Comparison of ENCODE assay signal across 8 cellular contexts in the genomic region with DNA sequence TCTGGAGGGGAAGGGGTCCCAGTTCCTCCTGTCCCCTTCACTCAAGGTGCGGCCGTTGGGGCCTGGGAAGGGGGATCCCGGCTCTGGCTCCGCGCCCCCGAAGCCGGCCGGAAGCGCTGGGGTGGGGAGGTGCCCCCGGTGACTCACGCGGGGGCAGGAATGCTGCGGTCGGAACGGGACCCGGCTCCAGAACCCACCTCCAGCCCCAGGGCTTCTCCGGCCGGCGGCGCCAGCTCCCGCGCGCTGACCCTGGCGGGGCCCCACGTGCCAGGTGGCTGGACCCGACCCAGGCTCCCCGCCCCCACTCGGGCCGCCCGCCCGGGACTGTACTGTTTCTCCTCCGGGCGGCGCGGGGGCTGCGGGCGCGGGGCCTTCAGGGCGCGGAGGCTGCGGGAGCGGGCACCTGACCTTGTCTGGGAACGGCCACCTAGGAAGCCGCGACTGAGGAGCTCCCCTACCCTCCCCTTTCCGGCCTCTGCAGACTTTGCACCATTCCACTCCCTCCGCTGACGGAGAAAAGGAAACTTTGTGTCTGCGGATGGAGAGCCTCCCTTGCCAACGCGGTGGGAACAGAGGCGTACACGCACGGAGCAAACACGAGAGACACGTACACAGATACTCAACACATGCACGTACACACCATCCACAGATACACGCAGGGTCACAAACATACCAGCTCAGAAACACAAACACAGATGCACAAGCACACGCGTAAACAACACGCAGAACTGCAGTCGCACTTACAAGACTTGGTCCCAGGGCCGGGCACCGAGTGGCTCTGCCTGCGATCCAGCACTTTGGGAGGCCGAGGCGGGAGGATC. TPM values are rescaled to one million over a fixed set of nuclear protein-coding genes. Genes with fewer than 3 reads are reported as not detected.
A peak's percentile ranks its signal among the peaks of the same experiment; 100 is the strongest.
DNase-seq lines count a peak whose midpoint lies in the region; TF ChIP-seq lines count a peak whose summit lies in the region.

No MANE protein-coding gene starts in this region.

- no peaks in the 10 kb centered on the region for H3K36me3 Mint-ChIP-seq in activated T-cell treated with anti-CD3 and anti-CD28 coated beads, Interleukin-2, amount 50 U/mL, for 24 hours (ENCODE audit: low read depth)

- H3K27me3 ChIP-seq in A673 (replicated peaks; ENCODE audit: insufficient read depth, low read depth, low read length, poor library complexity) (no peaks in the 10 kb centered on the region), esophagus muscularis mucosa (no peaks in the 10 kb centered on the region), mucosa of stomach (ENCODE audit: control insufficient read depth, insufficient read depth, low read length) (no peaks in the 10 kb centered on the region)

- TF ChIP-seq CTCF in A673 (conservative IDR thresholded peaks at IDR 0.05; ENCODE audit: low read depth, low read length) (no peak), esophagus muscularis mucosa (IDR thresholded peaks at IDR 0.05) (peak in 2 of 3 experiments; percentile 12 to 28)

- peak overlapping the region; percentile 48 for H3K4me3 ChIP-seq in A673 (ENCODE audit: low read depth, low read length, poor library complexity, severe bottlenecking)
- H3K4me3 ChIP-seq in esophagus muscularis mucosa: peak overlapping the region; percentile 57 to 67 (median 62)
- H3K4me3 ChIP-seq in mucosa of stomach (ENCODE audit: low read length): peak overlapping the region; percentile 17

- peak overlapping the region; percentile 46 for H3K27ac ChIP-seq in A673 (ENCODE audit: low read depth, low read length, poor library complexity, severe bottlenecking)
- H3K27ac ChIP-seq in esophagus muscularis mucosa (replicated peaks in 1 of 4): peak overlapping the region; percentile 84 to 95 (median 89)

- 2% methylated on average over 23 of the region's 67 CpGs for WGBS in esophagus muscularis mucosa

- peaks cover 27% of the 10 kb centered on the region for H3K27me3 Mint-ChIP-seq in activated T-cell treated with anti-CD3 and anti-CD28 coated beads, Interleukin-2, amount 50 U/mL, for 24 hours

- in situ Hi-C loops in KBM-7 (cut with MboI; ENCODE audit: low pct_unique_long_range_greater_than_20kb, low sequenced_read_pairs): no loop called here

- BruUV-seq in A673 (replicated peaks; lab: Mats Ljungman, UMichigan): no TSS peak

- POLR2A ChIA-PET in A673 (lab: Charles Lee; ENCODE audit: low non-redundant PET): no interaction called here

- H3K4me1 Mint-ChIP-seq in activated T-cell treated with anti-CD3 and anti-CD28 coated beads, Interleukin-2, amount 50 U/mL, for 24 hours (ENCODE audit: low read depth): peaks cover 28% of the 10 kb centered on the region

- peak overlapping the region; percentile 52 for H3K9ac ChIP-seq in mucosa of stomach (ENCODE audit: low read length)

- peak overlapping the region; percentile 75 for H3K4me3 Mint-ChIP-seq in activated T-cell treated with anti-CD3 and anti-CD28 coated beads, Interleukin-2, amount 50 U/mL, for 24 hours

- no peak for TF ChIP-seq EP300 in esophagus muscularis mucosa (IDR thresholded peaks at IDR 0.05)

- no peaks in the 10 kb centered on the region for H3K36me3 ChIP-seq in A673 (ENCODE audit: insufficient read depth, low read length, poor library complexity, severe bottlenecking)
- peaks cover 3 to 32% (median 9%) of the 10 kb centered on the region in 4 donors for H3K36me3 ChIP-seq in esophagus muscularis mucosa
- H3K36me3 ChIP-seq in mucosa of stomach (ENCODE audit: control insufficient read depth, insufficient read depth, low read length): no peaks in the 10 kb centered on the region

- DNase-seq in A673 (ENCODE audit: low spot score): peak; percentile 52
- peak; percentile 41 for DNase-seq in KBM-7
- DNase-seq in activated T-cell treated with anti-CD3 and anti-CD28 coated beads, Interleukin-2, amount 50 U/mL, for 24 hours: peak; percentile 62
- no peak for DNase-seq in esophagus muscularis mucosa (ENCODE audit: extremely low spot score)
- peak in 5 of 6 experiments; percentile 10 to 60 (median 39) for DNase-seq in stimulated activated naive CD4-positive, alpha-beta T cell (lab: John Stamatoyannopoulos, UW)
- DNase-seq in GM19240 (ENCODE audit: insufficient read length, low spot score): no peak
- DNase-seq in NCI-H146 treated with DMSO at 0.1 percent for 48 hours (lab: John Stamatoyannopoulos, UW; ENCODE audit: unreplicated experiment): no peak

- H3K27ac Mint-ChIP-seq in activated T-cell treated with anti-CD3 and anti-CD28 coated beads, Interleukin-2, amount 50 U/mL, for 24 hours: peak overlapping the region; percentile 92

- no peak for TF ChIP-seq POLR2A in esophagus muscularis mucosa (IDR thresholded peaks at IDR 0.05; ENCODE audit: low read depth)

- H3K9me3 ChIP-seq in A673 (ENCODE audit: low read depth, low read length, poor library complexity, severe bottlenecking) (no peaks in the 10 kb centered on the region), esophagus muscularis mucosa (no peaks in the 10 kb centered on the region), mucosa of stomach (ENCODE audit: control insufficient read depth, low read length) (no peaks in the 10 kb centered on the region)

- CTCF ChIA-PET in A673 (lab: Charles Lee): interaction anchor here (1.2 kb wide), 1 partner anchor 22 kb away, joined by 16 read pairs; no protein-coding TSS in a partner anchor

- H3K4me1 ChIP-seq in A673 (ENCODE audit: insufficient read depth, low read length, poor library complexity, severe bottlenecking) (peaks cover 6% of the 10 kb centered on the region), esophagus muscularis mucosa (peaks cover 9 to 74% (median 67%) of the 10 kb centered on the region in 4 donors), mucosa of stomach (ENCODE audit: control insufficient read depth, insufficient read depth, low read length) (peaks cover 12% of the 10 kb centered on the region)

- H3K9me3 Mint-ChIP-seq in activated T-cell treated with anti-CD3 and anti-CD28 coated beads, Interleukin-2, amount 50 U/mL, for 24 hours: no peaks in the 10 kb centered on the region

- intact Hi-C loops in A673 (cut with micrococcal nuclease; ENCODE audit: unreplicated experiment): no loop called here
- intact Hi-C loops in esophagus muscularis mucosa (cut with DNase I): no loop called here

RNA-seq across cellular contexts. Expression of a gene that starts 7.2 kb away (rescaled TPM):
- total RNA-seq in A673 (2021): 0.92 and 1.0 TPM in 2 replicates
- 100 to 1,000 TPM; 112 to 243 (median 172) TPM for total RNA-seq in esophagus muscularis mucosa

RNA-seq across cellular contexts. Expression of a gene that starts 33.2 kb away (rescaled TPM):
- total RNA-seq in A673 (2021) (0.19 and 0.24 TPM in 2 replicates), esophagus muscularis mucosa (1 to 10 TPM; 1.7 to 3.0 (median 2.3) TPM)

RNA-seq across cellular contexts. Expression of a gene that starts 37.9 kb away (rescaled TPM):
- total RNA-seq in A673 (2021) (342 and 344 TPM in 2 replicates), esophagus muscularis mucosa (100 to 1,000 TPM; 148 to 207 (median 179) TPM)

Comparison
In these comparisons a context has a peak if more than half of its experiments do, and no peak if none do; other contexts are left out.
1. DNase-seq: peak in A673 (single experiment), KBM-7 (single experiment), activated T-cell treated with anti-CD3 and anti-CD28 coated beads, Interleukin-2, amount 50 U/mL, for 24 hours (single experiment) and stimulated activated naive CD4-positive, alpha-beta T cell (5 of 6); none in esophagus muscularis mucosa (single experiment), GM19240 (single experiment) and NCI-H146 treated with DMSO at 0.1 percent for 48 hours (single experiment).
2. RNA of a gene that starts 7.2 kb away (total RNA-seq): 112 to 243 TPM in esophagus muscularis mucosa; 0.92 to 1.0 TPM in A673; every median in the first group is over 10 times any median in the second.
3. Peak in every context shown above with its lines, with median percentiles within 50 percentile points of each other: H3K4me3 ChIP-seq.